Comparison of ENCODE assay signal across 8 cellular contexts in genomic region chr11:69638941-69639681, GRCh38. TPM values are rescaled to one million over a fixed set of nuclear protein-coding genes. Genes with fewer than 3 reads are reported as not detected.
DNase-seq lines count a peak whose midpoint lies in the region; ATAC-seq lines count a peak whose summit lies in the region.
"Had no signal": no experiment of that assay in that cellular context is flagged by ENCODE, and none has a peak within 500 bp of the region (broad histone marks: within the 10 kb centered on the region; RNA-seq: fewer than 3 reads in every experiment).

No MANE protein-coding gene starts in this region.

- DNase-seq in EH (ENCODE audit: low read depth) (peak; percentile 96), HuH-7.5 (ENCODE audit: low spot score) (peak; percentile 100), RPMI8226 (peak; percentile 83), dermis microvascular lymphatic vessel endothelial cell (ENCODE audit: low read depth in 2 of 2) (peak; percentile 91 to 96), left colon (peak; percentile 95 to 96)
- DNase-seq in stimulated activated CD8-positive, alpha-beta memory T cell treated with anti-CD3 and anti-CD28 coated beads, Interleukin-4, amount 100 ng/mL, for 48 hours: peak; percentile 58
- DNase-seq: activated naive CD8-positive, alpha-beta T cell treated with anti-CD3 and anti-CD28 coated beads, Interleukin-2, amount 10 ng/mL, durations not matched to agents 7 days and 5 days had no signal

- intact Hi-C loops in left colon (cut with DNase I, micrococcal nuclease): loop anchor here in 1 of 2 donors (10.0 kb wide), 1 partner anchor 344 kb away; the partner anchor contains the start of gene MYEOV

- ATAC-seq in left colon: peak; percentile 67
- no peak for ATAC-seq in HG02798 (IDR thresholded peaks at IDR 0.05; ENCODE audit: poor library complexity, unreplicated experiment)

RNA-seq across cellular contexts. Expression of gene CCND1, which starts 1.8 kb away (rescaled TPM):
- total RNA-seq in dermis microvascular lymphatic vessel endothelial cell (222 and 302 TPM in 2 replicates), left colon (10 to 100 TPM; 56.5 to 83.5 TPM)

RNA-seq across cellular contexts. Expression of gene LTO1, which starts 36.0 kb away (rescaled TPM):
- total RNA-seq in dermis microvascular lymphatic vessel endothelial cell (10.1 and 10.6 TPM in 2 replicates), left colon (10 to 100 TPM; 21.2 to 21.7 TPM)
